In genomic region chr15:34794590-34795206, GRCh38 we compare ENCODE assay signal across 16 cellular contexts. TPM values are rescaled to one million over a fixed set of nuclear protein-coding genes. Genes with fewer than 3 reads are reported as not detected.
A peak's percentile ranks its signal among the peaks of the same experiment; 100 is the strongest.
DNase-seq lines count a peak whose midpoint lies in the region; ATAC-seq and TF ChIP-seq lines count a peak whose summit lies in the region.
"Had no signal": no experiment of that assay in that cellular context is flagged by ENCODE, and none has a peak within 500 bp of the region (broad histone marks: within the 10 kb centered on the region; RNA-seq: fewer than 3 reads in every experiment).

No MANE protein-coding gene starts in this region.

- H3K9ac ChIP-seq in IMR-90 (ENCODE audit: low read depth, low read length) (0 out of 2 replicates have a peak overlapping the region, but pooled peaks have one; percentile 27), endodermal cell (ENCODE audit: extremely low read depth, low read length, poor library complexity, severe bottlenecking) (no peak overlapping the region), mesenchymal stem cell (ENCODE audit: low read length) (peak overlapping the region; percentile 68), smooth muscle cell (ENCODE audit: low read depth) (no peak overlapping the region)

- H4K91ac ChIP-seq in IMR-90 (ENCODE audit: insufficient read depth, low read depth, low read length), result peak overlapping the region; percentile 47; the same call in 1 of the 2 replicates
- H4K91ac ChIP-seq in mesenchymal stem cell (ENCODE audit: low read length), result no peak overlapping the region

- no peaks in the 10 kb centered on the region for H3K9me3 Mint-ChIP-seq in endodermal cell
- no peaks in the 10 kb centered on the region for H3K9me3 Mint-ChIP-seq in CD4-positive, alpha-beta T cell
- H3K9me3 Mint-ChIP-seq: activated T-cell treated with anti-CD3 and anti-CD28 coated beads, Interleukin-2, amount 50 U/mL, for 4 hours; stimulated activated naive CD8-positive, alpha-beta T cell treated with anti-CD3 and anti-CD28 coated beads, Interleukin-15, Interleukin-2, amounts not matched to agents 100 ng/mL and 50 ng/mL, for 24 hours had no signal

- H3K4me2 ChIP-seq in IMR-90 (ENCODE audit: low read depth, low read length), result peak overlapping the region; percentile 73; the same call in 1 of the 2 replicates
- H3K4me2 ChIP-seq in mesenchymal stem cell (ENCODE audit: low read length, poor library complexity, severe bottlenecking), result peak overlapping the region; percentile 54
- peak overlapping the region; percentile 91 for H3K4me2 ChIP-seq in smooth muscle cell

- H3K27me3 ChIP-seq in IMR-90 (ENCODE audit: control insufficient read depth, insufficient read depth, low read length) (peaks cover 1% of the 10 kb centered on the region; the same call in 1 of the 2 replicates), endodermal cell (ENCODE audit: control insufficient read depth, insufficient read depth, low read length, poor library complexity, severe bottlenecking) (peaks cover 37% of the 10 kb centered on the region), mesenchymal stem cell (ENCODE audit: control insufficient read depth in 1 of 2, insufficient read depth in 1 of 2, low read length in 2 of 2) (peaks cover 58 to 84% of the 10 kb centered on the region in 2 experiments), smooth muscle cell (ENCODE audit: low read depth) (no peaks in the 10 kb centered on the region)
- H3K27me3 ChIP-seq in CD4-positive, alpha-beta T cell (ENCODE audit: control insufficient read depth, insufficient read depth, low read length), result peaks cover 42% of the 10 kb centered on the region
- H3K27me3 ChIP-seq: SJSA1 had no signal

- TF ChIP-seq RAD21 in IMR-90 (IDR thresholded peaks at IDR 0.05; ENCODE audit: low read length), result no peak

- H2BK120ac ChIP-seq in IMR-90 (ENCODE audit: low read depth, low read length) (peak overlapping the region; percentile 59; the same call in 1 of the 2 replicates), mesenchymal stem cell (ENCODE audit: low read depth, low read length) (no peak overlapping the region)

- TF ChIP-seq CTCF in IMR-90 (conservative IDR thresholded peaks at IDR 0.05; ENCODE audit: low read depth, low read length) (no peak), endodermal cell (conservative IDR thresholded peaks at IDR 0.05) (no peak), smooth muscle cell (IDR thresholded peaks at IDR 0.05; ENCODE audit: borderline replicate concordance, insufficient read depth, poor library complexity, severe bottlenecking) (no peak)
- TF ChIP-seq CTCF in CD4-positive, alpha-beta T cell (IDR thresholded peaks at IDR 0.05), result no peak

- no peak overlapping the region for H4K5ac ChIP-seq in IMR-90 (ENCODE audit: low read depth, low read length)

- no peak overlapping the region for H3K18ac ChIP-seq in IMR-90 (ENCODE audit: low read depth, low read length)
- no peak overlapping the region for H3K18ac ChIP-seq in mesenchymal stem cell (ENCODE audit: low read depth in 1 of 2, low read length in 2 of 2)

- H3K27ac ChIP-seq in IMR-90 (ENCODE audit: insufficient read depth, low read length), result no peak overlapping the region
- no peak overlapping the region for H3K27ac ChIP-seq in endodermal cell (ENCODE audit: low read depth, low read length)
- H3K27ac ChIP-seq in mesenchymal stem cell (ENCODE audit: low read length, poor library complexity, severe bottlenecking), result no peak overlapping the region
- H3K27ac ChIP-seq in smooth muscle cell (ENCODE audit: low read depth), result peak overlapping the region; percentile 41
- H3K27ac ChIP-seq in CD4-positive, alpha-beta T cell (ENCODE audit: low read depth, low read length), result no peak overlapping the region
- H3K27ac ChIP-seq: neutrophil, SJSA1 had no signal

- no TSS peak for BruUV-seq in IMR-90 (replicated peaks; lab: Mats Ljungman, UMichigan)

- H3K9me3 ChIP-seq in IMR-90 (ENCODE audit: control insufficient read depth, insufficient read depth, low read length), result no peaks in the 10 kb centered on the region
- H3K9me3 ChIP-seq in endodermal cell (ENCODE audit: control insufficient read depth, low read length), result no peaks in the 10 kb centered on the region
- no peaks in the 10 kb centered on the region for H3K9me3 ChIP-seq in mesenchymal stem cell (ENCODE audit: control insufficient read depth, low read length)
- H3K9me3 ChIP-seq in smooth muscle cell (replicated peaks; ENCODE audit: low read depth), result no peaks in the 10 kb centered on the region
- H3K9me3 ChIP-seq in CD4-positive, alpha-beta T cell (ENCODE audit: control insufficient read depth, low read length), result no peaks in the 10 kb centered on the region
- H3K9me3 ChIP-seq: neutrophil, SJSA1 had no signal

- no peak overlapping the region for H3K4me3 ChIP-seq in IMR-90 (ENCODE audit: insufficient read depth, low read depth, low read length)
- H3K4me3 ChIP-seq in endodermal cell (ENCODE audit: low read length), result no peak overlapping the region
- H3K4me3 ChIP-seq in mesenchymal stem cell (ENCODE audit: insufficient read depth in 1 of 2, low read depth in 1 of 2, low read length in 2 of 2), result peak overlapping the region in 1 of 2 experiments; percentile 51
- peak overlapping the region; percentile 47 for H3K4me3 ChIP-seq in smooth muscle cell

- no peak overlapping the region for H2BK15ac ChIP-seq in IMR-90 (ENCODE audit: low read depth, low read length)
- H2BK15ac ChIP-seq in mesenchymal stem cell (ENCODE audit: low read depth, poor library complexity, severe bottlenecking), result no peak overlapping the region

- peaks cover 7% of the 10 kb centered on the region for H3K4me1 Mint-ChIP-seq in endodermal cell
- H3K4me1 Mint-ChIP-seq in CD4-positive, alpha-beta T cell (ENCODE audit: low read depth), result no peaks in the 10 kb centered on the region

- H3K56ac ChIP-seq in IMR-90 (ENCODE audit: extremely low read depth, insufficient read depth, low read length), result no peak overlapping the region

- POLR2A ChIA-PET in IMR-90 (lab: Charles Lee; ENCODE audit: unreplicated experiment), result no interaction called here
- POLR2A ChIA-PET in CD4-positive, alpha-beta T cell (lab: Charles Lee), result no interaction called here

- H2AFZ ChIP-seq in IMR-90 (replicated peaks; ENCODE audit: low read length, poor library complexity), result peak overlapping the region; percentile 78
- no peak overlapping the region for H2AFZ ChIP-seq in mesenchymal stem cell (ENCODE audit: low read depth, low read length)
- H2AFZ ChIP-seq in smooth muscle cell (ENCODE audit: low read depth), result peak overlapping the region; percentile 42

- peak overlapping the region; percentile 37; the same call in 1 of the 2 replicates for H2AK5ac ChIP-seq in IMR-90 (ENCODE audit: low read depth, low read length)
- H2AK5ac ChIP-seq in mesenchymal stem cell (ENCODE audit: low read length, severe bottlenecking), result no peak overlapping the region

- H3K36me3 ChIP-seq in IMR-90 (ENCODE audit: control insufficient read depth, insufficient read depth, low read length), result no peaks in the 10 kb centered on the region
- no peaks in the 10 kb centered on the region for H3K36me3 ChIP-seq in endodermal cell (ENCODE audit: control insufficient read depth, insufficient read depth, low read length)
- no peaks in the 10 kb centered on the region for H3K36me3 ChIP-seq in mesenchymal stem cell (ENCODE audit: control insufficient read depth in 1 of 2, insufficient read depth in 2 of 2, low read depth in 1 of 2, low read length in 2 of 2)
- no peaks in the 10 kb centered on the region for H3K36me3 ChIP-seq in smooth muscle cell (ENCODE audit: low read depth)
- H3K36me3 ChIP-seq: neutrophil, SJSA1 had no signal

- no peaks in the 10 kb centered on the region for H3K9me1 ChIP-seq in IMR-90 (ENCODE audit: insufficient read depth, low read length)

- H2BK20ac ChIP-seq in IMR-90 (ENCODE audit: low read depth, low read length), result no peak overlapping the region

- no peak overlapping the region for H2BK12ac ChIP-seq in mesenchymal stem cell (ENCODE audit: low read length in 2 of 2)

- peaks cover 38% of the 10 kb centered on the region for H3F3A ChIP-seq in smooth muscle cell (ENCODE audit: low read depth)

- H3K27ac Mint-ChIP-seq in endodermal cell, result no peak overlapping the region
- H3K27ac Mint-ChIP-seq in CD4-positive, alpha-beta T cell, result no peak overlapping the region
- H3K27ac Mint-ChIP-seq: stimulated activated naive CD8-positive, alpha-beta T cell treated with anti-CD3 and anti-CD28 coated beads, Interleukin-15, Interleukin-2, amounts not matched to agents 100 ng/mL and 50 ng/mL, for 24 hours had no signal

- H3K23ac ChIP-seq in IMR-90 (ENCODE audit: low read depth, low read length), result no peak overlapping the region
- no peak overlapping the region for H3K23ac ChIP-seq in mesenchymal stem cell (ENCODE audit: low read length in 2 of 2)

- H2BK5ac ChIP-seq in IMR-90 (ENCODE audit: low read depth, low read length, poor library complexity, severe bottlenecking) (no peak overlapping the region), mesenchymal stem cell (ENCODE audit: low read depth, low read length, poor library complexity, severe bottlenecking) (no peak overlapping the region)

- H3K14ac ChIP-seq in IMR-90 (replicated peaks; ENCODE audit: low read depth, low read length), result no peak overlapping the region
- H3K14ac ChIP-seq in mesenchymal stem cell (ENCODE audit: low read length in 2 of 2), result peak overlapping the region in 1 of 2 experiments; percentile 55

- 60% methylated on average over 20 of the region's 33 CpGs; no CpG with 5 or more reads in 1 of the 2 experiments for WGBS in IMR-90 (ENCODE audit: extremely low coverage in 2 of 2, insufficient read length in 1 of 2), 2 experiments
- WGBS in endodermal cell (ENCODE audit: insufficient coverage in 1 of 2, insufficient read length in 1 of 2), 2 experiments, result 70 to 87% methylated on average over 5 to 33 of the region's 33 CpGs
- 84% methylated on average over 28 of the region's 33 CpGs for WGBS in mesenchymal stem cell
- WGBS in smooth muscle cell (ENCODE audit: low lambda C conversion rate), result 53% methylated on average over 31 of the region's 33 CpGs

- no peaks in the 10 kb centered on the region for H3K79me2 ChIP-seq in smooth muscle cell (ENCODE audit: low read depth)

- in situ Hi-C loops in IMR-90 (cut with MboI; ENCODE audit: low sequenced_read_pairs), result no loop called here

- DNase-seq in IMR-90, result no peak
- no peak for DNase-seq in endodermal cell
- no peak for DNase-seq in mesenchymal stem cell
- DNase-seq in smooth muscle cell (lab: John Stamatoyannopoulos, UW; ENCODE audit: unreplicated experiment), result no peak
- DNase-seq in HUDEP-2 (lab: John Stamatoyannopoulos, UW; ENCODE audit: unreplicated experiment in 76 of 76), result no peak
- DNase-seq in CD4-positive, alpha-beta T cell, result no peak
- DNase-seq: activated CD4-positive, CD25-positive, alpha-beta regulatory T cell treated with anti-CD3 and anti-CD28 coated beads, Interleukin-2, amount 50 U/mL, for 72 hours; activated T-cell treated with anti-CD3 and anti-CD28 coated beads, Interleukin-2, amount 50 U/mL, for 4 hours; NCI-H1092; NCI-H526 treated with DMSO at 0.1 percent for 48 hours; stimulated activated CD4-positive, alpha-beta T cell treated with anti-CD3 and anti-CD28 coated beads, Interleukin-2, amount 100 ng/mL, for 48 hours had no signal

- TF ChIP-seq POLR2A in IMR-90 (IDR thresholded peaks at IDR 0.05; ENCODE audit: low read depth, low read length), result no peak

- CTCF ChIA-PET in IMR-90 (lab: Yijun Ruan, JAX), result interaction anchor here (0.6 to 1.1 kb wide), 2 partner anchors 122 to 181 kb away, joined by 4 to 7 read pairs; no protein-coding TSS in a partner anchor
- CTCF ChIA-PET in CD4-positive, alpha-beta T cell (lab: Charles Lee), result no interaction called here

- H3K79me1 ChIP-seq in IMR-90 (ENCODE audit: low read depth in 1 of 2, low read length in 2 of 2), result no peaks in the 10 kb centered on the region
- H3K79me1 ChIP-seq in mesenchymal stem cell (replicated peaks; ENCODE audit: low read length, poor library complexity, severe bottlenecking), result no peaks in the 10 kb centered on the region

- ATAC-seq in IMR-90 (ENCODE audit: low read depth), result no peak
- no peak for ATAC-seq in GM21529 (IDR thresholded peaks at IDR 0.05; ENCODE audit: unreplicated experiment)
- no peak for ATAC-seq in HG03342 (IDR thresholded peaks at IDR 0.05; ENCODE audit: unreplicated experiment)
- no peak for ATAC-seq in CD4-positive, alpha-beta T cell (ENCODE audit: poor library complexity)
- ATAC-seq: activated T-cell treated with anti-CD3 and anti-CD28 coated beads, Interleukin-2, amount 50 U/mL, for 4 hours had no signal

- H4K8ac ChIP-seq in IMR-90 (ENCODE audit: low read depth in 2 of 2, low read length in 2 of 2), result 0 out of 4 replicates have a peak overlapping the region, but pooled peaks of 1 of the 2 experiments have one; percentile 15
- H4K8ac ChIP-seq in mesenchymal stem cell (ENCODE audit: low read length), result no peak overlapping the region

- H2AK9ac ChIP-seq in IMR-90 (replicated peaks; ENCODE audit: low read depth, low read length, poor library complexity), result peak overlapping the region; percentile 89

- H4K20me1 ChIP-seq in IMR-90 (ENCODE audit: insufficient read depth, low read length) (no peaks in the 10 kb centered on the region), smooth muscle cell (ENCODE audit: low read depth) (no peaks in the 10 kb centered on the region)

- H3K4me3 Mint-ChIP-seq in endodermal cell, result peak overlapping the region; percentile 56
- no peak overlapping the region for H3K4me3 Mint-ChIP-seq in CD4-positive, alpha-beta T cell
- H3K4me3 Mint-ChIP-seq: activated T-cell treated with anti-CD3 and anti-CD28 coated beads, Interleukin-2, amount 50 U/mL, for 4 hours; stimulated activated naive CD8-positive, alpha-beta T cell treated with anti-CD3 and anti-CD28 coated beads, Interleukin-15, Interleukin-2, amounts not matched to agents 100 ng/mL and 50 ng/mL, for 24 hours had no signal

- dilution Hi-C loops in IMR-90 (cut with HindIII; ENCODE audit: low sequenced_read_pairs, unreplicated experiment), result no loop called here

- peak overlapping the region; percentile 66 for H3K4ac ChIP-seq in IMR-90 (ENCODE audit: low read depth, low read length)
- no peak overlapping the region for H3K4ac ChIP-seq in mesenchymal stem cell (ENCODE audit: low read depth in 1 of 2, low read length in 2 of 2)

- H3K4me1 ChIP-seq in IMR-90 (ENCODE audit: control insufficient read depth, insufficient read depth, low read length) (peaks cover 8% of the 10 kb centered on the region), endodermal cell (ENCODE audit: control insufficient read depth, insufficient read depth, low read length) (peaks cover 5% of the 10 kb centered on the region), mesenchymal stem cell (ENCODE audit: control insufficient read depth, insufficient read depth, low read depth, low read length) (peaks cover 13% of the 10 kb centered on the region), smooth muscle cell (ENCODE audit: low read depth) (peaks cover 8% of the 10 kb centered on the region)

- H3K27me3 Mint-ChIP-seq in endodermal cell (ENCODE audit: insufficient read depth), result peaks cover 42% of the 10 kb centered on the region
- H3K27me3 Mint-ChIP-seq in CD4-positive, alpha-beta T cell, result peaks cover 72% of the 10 kb centered on the region

- no peaks in the 10 kb centered on the region for H3K36me3 Mint-ChIP-seq in endodermal cell (ENCODE audit: low read depth)
- H3K36me3 Mint-ChIP-seq in CD4-positive, alpha-beta T cell (ENCODE audit: low read depth), result no peaks in the 10 kb centered on the region

- intact Hi-C loops in IMR-90 (cut with micrococcal nuclease), result loop anchor here (5.0 kb wide), 1 partner anchor 82 kb away; no protein-coding TSS in a partner anchor
- intact Hi-C loops in CD4-positive, alpha-beta T cell (cut with DNase I, micrococcal nuclease), result no loop called here

RNA-seq across cellular contexts. Expression of gene ACTC1, which starts 0.7 kb away (rescaled TPM):
- total RNA-seq in IMR-90 (2012; rRNA removed), result 0.83 and 1.1 TPM in 2 replicates
- polyA plus RNA-seq in IMR-90 (2012; rRNA removed), result 1.9 and 2.8 TPM in 2 replicates
- 0.63 and 1.7 TPM in 2 replicates for polyA plus RNA-seq in IMR-90 (2012; cell fraction: cytosol; rRNA removed)
- 1.2 TPM in 2 replicates for polyA plus RNA-seq in IMR-90 (2012; cell fraction: nucleus; rRNA removed; ENCODE audit: low replicate concordance)
- 10 to 100 TPM; 42.5 to 58.2 TPM for total RNA-seq in endodermal cell
- polyA plus RNA-seq in endodermal cell (2013, experiment 1 of 2), result 97.7 TPM
- 99.3 TPM for polyA plus RNA-seq in endodermal cell (2013, experiment 2 of 2)
- 0.11 TPM for polyA plus RNA-seq in mesenchymal stem cell (2013, experiment 1 of 2)
- polyA plus RNA-seq in mesenchymal stem cell (2013, experiment 2 of 2), result 0.11 TPM
- 95.9 and 136 TPM in 2 replicates for total RNA-seq in smooth muscle cell
- polyA plus RNA-seq in smooth muscle cell, result 90.5 and 405 TPM in 2 replicates
- total RNA-seq in CD4-positive, alpha-beta T cell, result not detected
- total RNA-seq: activated T-cell treated with anti-CD3 and anti-CD28 coated beads, Interleukin-2, amount 50 U/mL, for 4 hours had no signal

RNA-seq across cellular contexts. Expression of gene GJD2, which starts 39.9 kb away (rescaled TPM):
- total RNA-seq in IMR-90 (2012; rRNA removed) (not detected in 2 replicates), endodermal cell (not detected), smooth muscle cell (0.22 TPM in 1 of 2 replicates, not detected in the other)
- polyA plus RNA-seq in IMR-90 (2012; rRNA removed) (not detected in 2 replicates), smooth muscle cell (not detected in 2 replicates)
- polyA plus RNA-seq in IMR-90 (2012; cell fraction: cytosol; rRNA removed), result not detected in 2 replicates
- 0.02 TPM in 1 of 2 replicates, not detected in the other for polyA plus RNA-seq in IMR-90 (2012; cell fraction: nucleus; rRNA removed; ENCODE audit: low replicate concordance)
- 0.64 TPM for polyA plus RNA-seq in endodermal cell (2013, experiment 1 of 2)
- 0.54 TPM for polyA plus RNA-seq in endodermal cell (2013, experiment 2 of 2)
- not detected for polyA plus RNA-seq in mesenchymal stem cell (2013, experiment 1 of 2)
- polyA plus RNA-seq in mesenchymal stem cell (2013, experiment 2 of 2), result not detected
- total RNA-seq in CD4-positive, alpha-beta T cell, result not detected
- total RNA-seq: activated T-cell treated with anti-CD3 and anti-CD28 coated beads, Interleukin-2, amount 50 U/mL, for 4 hours had no signal

Comparison
In these comparisons a context has a peak if more than half of its experiments do, and no peak if none do; other contexts are left out.
1. H3K9ac ChIP-seq: peak in IMR-90 (single experiment) and mesenchymal stem cell (single experiment); none in endodermal cell (single experiment) and smooth muscle cell (single experiment).
2. RNA of gene ACTC1, which starts 0.7 kb away (total RNA-seq): 95.9 to 136 TPM in smooth muscle cell and 42.5 to 58.2 TPM in endodermal cell; 0.83 to 1.1 TPM in IMR-90 and not detected in CD4-positive, alpha-beta T cell; every median in the first group is over 10 times any median in the second.
3. Peak in every context shown above with its lines, with median percentiles within 50 percentile points of each other: H3K4me2 ChIP-seq.